8 cellular contexts compared by ENCODE assay signal in the genomic region with DNA sequence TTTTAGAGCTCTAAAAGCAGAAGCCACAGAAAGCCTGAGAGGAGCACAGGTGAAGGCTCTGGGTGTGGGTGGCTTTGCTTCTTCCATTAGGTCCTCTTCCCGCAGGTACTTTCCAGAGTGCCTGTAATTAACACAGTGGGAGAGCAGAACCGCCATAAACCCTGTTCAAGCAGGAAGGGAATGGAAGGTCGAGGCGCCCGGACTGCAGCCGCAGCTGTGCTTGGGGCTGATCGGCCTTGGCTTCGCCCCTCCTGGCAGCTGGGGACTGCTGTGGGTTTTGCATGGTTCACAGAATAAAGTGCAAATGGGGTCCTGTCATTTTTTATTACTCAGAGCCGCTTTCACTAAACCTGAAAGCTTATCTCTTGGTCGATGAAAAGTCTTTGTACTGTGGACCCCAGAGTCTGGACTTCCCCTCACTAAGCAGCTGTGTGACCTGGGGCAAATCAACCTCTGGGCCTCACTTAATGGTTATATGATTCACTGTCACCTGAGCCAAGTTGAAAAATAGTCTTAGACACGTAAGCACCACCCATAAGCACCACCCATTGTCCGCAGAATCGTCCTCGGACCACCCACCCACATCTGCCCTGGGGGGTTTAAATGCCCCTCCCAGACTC.
A peak's percentile ranks its signal among the peaks of the same experiment; 100 is the strongest.
DNase-seq lines count a peak whose midpoint lies in the region; ATAC-seq and TF ChIP-seq lines count a peak whose summit lies in the region.
"Had no signal": no experiment of that assay in that cellular context is flagged by ENCODE, and none has a peak within 500 bp of the region (broad histone marks: within the 10 kb centered on the region; RNA-seq: fewer than 3 reads in every experiment).

No MANE protein-coding gene starts in this region.

- H3K4me1 Mint-ChIP-seq in activated B cell treated with CpG ODN at 0.5 μM for 24 hours = peaks cover 11% of the 10 kb centered on the region
- peaks cover 16% of the 10 kb centered on the region for H3K4me1 Mint-ChIP-seq in stimulated activated memory B cell treated with anti-CD40 and anti-IgM and Interleukin-4, amounts not matched to agents 10 μg/mL and 1 μg/mL and 100 μg/mL, for 72 hours

- CTCF ChIA-PET in activated B cell treated with CpG ODN at 0.5 μM for 24 hours (lab: Charles Lee) = no interaction called here

- peaks cover 1% of the 10 kb centered on the region for H3K27me3 Mint-ChIP-seq in activated B cell treated with CpG ODN at 0.5 μM for 24 hours
- H3K27me3 Mint-ChIP-seq in stimulated activated memory B cell treated with anti-CD40 and anti-IgM and Interleukin-4, amounts not matched to agents 10 μg/mL and 1 μg/mL and 100 μg/mL, for 72 hours = no peaks in the 10 kb centered on the region

- POLR2A ChIA-PET in activated B cell treated with CpG ODN at 0.5 μM for 24 hours (lab: Charles Lee) = interaction anchor here (0.6 to 0.7 kb wide), 2 partner anchors 23 to 120 kb away, joined by 3 to 7 read pairs; no protein-coding TSS in a partner anchor

- H3K4me3 Mint-ChIP-seq in activated B cell treated with CpG ODN at 0.5 μM for 24 hours = peak overlapping the region; percentile 29
- H3K4me3 Mint-ChIP-seq in stimulated activated memory B cell treated with anti-CD40 and anti-IgM and Interleukin-4, amounts not matched to agents 10 μg/mL and 1 μg/mL and 100 μg/mL, for 72 hours = peak overlapping the region; percentile 70

- no peaks in the 10 kb centered on the region for H3K9me3 Mint-ChIP-seq in activated B cell treated with CpG ODN at 0.5 μM for 24 hours
- H3K9me3 Mint-ChIP-seq in stimulated activated memory B cell treated with anti-CD40 and anti-IgM and Interleukin-4, amounts not matched to agents 10 μg/mL and 1 μg/mL and 100 μg/mL, for 72 hours = no peaks in the 10 kb centered on the region

- no peak for DNase-seq in activated B cell treated with CpG ODN at 0.5 μM for 24 hours
- no peak for DNase-seq in sciatic nerve (ENCODE audit: low spot score)
- DNase-seq in DMS 273 (lab: John Stamatoyannopoulos, UW; ENCODE audit: unreplicated experiment) = no peak

- H3K36me3 Mint-ChIP-seq in activated B cell treated with CpG ODN at 0.5 μM for 24 hours (ENCODE audit: low read depth) = no peaks in the 10 kb centered on the region
- no peaks in the 10 kb centered on the region for H3K36me3 Mint-ChIP-seq in stimulated activated memory B cell treated with anti-CD40 and anti-IgM and Interleukin-4, amounts not matched to agents 10 μg/mL and 1 μg/mL and 100 μg/mL, for 72 hours

- intact Hi-C loops in activated B cell treated with CpG ODN at 0.5 μM for 24 hours (cut with micrococcal nuclease) = no loop called here
- intact Hi-C loops in sciatic nerve (cut with DNase I) = no loop called here

- peak overlapping the region; percentile 51 for H3K27ac Mint-ChIP-seq in activated B cell treated with CpG ODN at 0.5 μM for 24 hours
- peak overlapping the region; percentile 85 for H3K27ac Mint-ChIP-seq in stimulated activated memory B cell treated with anti-CD40 and anti-IgM and Interleukin-4, amounts not matched to agents 10 μg/mL and 1 μg/mL and 100 μg/mL, for 72 hours

- ATAC-seq in GM19324 (IDR thresholded peaks at IDR 0.05; ENCODE audit: low FRiP score, unreplicated experiment) (peak; percentile 60), HG03135 (IDR thresholded peaks at IDR 0.05; ENCODE audit: unreplicated experiment) (peak; percentile 52), activated B cell treated with CpG ODN at 0.5 μM for 24 hours (ENCODE audit: low read depth) (peak; percentile 73), GM21360 (IDR thresholded peaks at IDR 0.05; ENCODE audit: unreplicated experiment) (no peak), sciatic nerve (no peak)
- peak; percentile 90 for ATAC-seq in stimulated activated memory B cell treated with anti-CD40 and anti-IgM and Interleukin-4, amounts not matched to agents 10 μg/mL and 1 μg/mL and 100 μg/mL, for 72 hours
- ATAC-seq: left lobe of liver had no signal

- no peak for TF ChIP-seq CTCF in activated B cell treated with CpG ODN at 0.5 μM for 24 hours (IDR thresholded peaks at IDR 0.05)

Comparison
In these comparisons a context has a peak if more than half of its experiments do, and no peak if none do; other contexts are left out.
1. ATAC-seq: peak in GM19324 (single experiment), HG03135 (single experiment), activated B cell treated with CpG ODN at 0.5 μM for 24 hours (single experiment) and stimulated activated memory B cell treated with anti-CD40 and anti-IgM and Interleukin-4, amounts not matched to agents 10 μg/mL and 1 μg/mL and 100 μg/mL, for 72 hours (single experiment); none in GM21360 (single experiment) and sciatic nerve (single experiment).